2 cellular contexts compared by ENCODE assay signal in the genomic region with DNA sequence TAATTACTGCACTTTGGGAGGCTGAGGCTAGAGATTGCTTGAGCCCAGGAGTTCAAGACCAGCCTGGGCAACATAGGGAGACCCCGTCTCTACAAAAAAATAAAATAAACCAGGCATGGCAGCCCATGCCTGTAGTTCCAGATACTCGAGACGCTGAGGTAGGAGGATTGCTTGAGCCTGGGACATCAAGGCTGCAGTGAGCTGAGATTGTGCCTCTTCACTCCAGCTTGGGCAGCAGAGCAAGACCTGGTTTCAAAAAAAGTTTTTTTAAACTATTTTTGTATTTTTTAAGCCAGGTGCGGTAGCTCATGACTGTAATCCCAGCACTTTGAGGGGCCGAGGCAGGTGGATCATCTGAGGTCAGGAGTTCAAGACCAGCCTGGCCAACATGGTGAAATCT. TPM values are rescaled to one million over a fixed set of nuclear protein-coding genes. Genes with fewer than 3 reads are reported as not detected.
"Had no signal": no experiment of that assay in that cellular context is flagged by ENCODE, and none has a peak within 500 bp of the region (broad histone marks: within the 10 kb centered on the region; RNA-seq: fewer than 3 reads in every experiment).

No MANE protein-coding gene starts in this region.

RNA-seq across cellular contexts. Expression of gene REEP2, which starts 34.3 kb away (rescaled TPM):
- total RNA-seq: left lobe of liver, mononuclear cell had no signal
